ENCODE assay signal across 22 cellular contexts in genomic region chr12:25213338-25213737, GRCh38. TPM values are rescaled to one million over a fixed set of nuclear protein-coding genes. Genes with fewer than 3 reads are reported as not detected.
A peak's percentile ranks its signal among the peaks of the same experiment; 100 is the strongest.
DNase-seq lines count a peak whose midpoint lies in the region; ATAC-seq, FAIRE-seq and TF ChIP-seq lines count a peak whose summit lies in the region.
"Had no signal": no experiment of that assay in that cellular context is flagged by ENCODE, and none has a peak within 500 bp of the region (broad histone marks: within the 10 kb centered on the region; RNA-seq: fewer than 3 reads in every experiment).

No MANE protein-coding gene starts in this region.

- TF ChIP-seq CTCF in A549 (IDR thresholded peaks at IDR 0.05) (no peak), coronary artery (IDR thresholded peaks at IDR 0.05) (no peak)

- no peak overlapping the region for H3K27ac ChIP-seq in A549
- H3K27ac ChIP-seq in coronary artery: no peak overlapping the region
- H3K27ac ChIP-seq: GM23248 had no signal

- no peak for TF ChIP-seq RAD21 in A549 (conservative IDR thresholded peaks at IDR 0.05 in 1 of 2, IDR thresholded peaks at IDR 0.05 in 1 of 2)

- no peak for FAIRE-seq in A549 (lab: Jason Lieb, UNC)
- peak; percentile 8 for FAIRE-seq in endometrium (lab: Jason Lieb, UNC)
- FAIRE-seq: D721Med, GM12878, GM19239, H1 had no signal

- H3K9me3 Mint-ChIP-seq in stimulated activated memory B cell treated with anti-CD40 and anti-IgM and Interleukin-4, amounts not matched to agents 10 μg/mL and 1 μg/mL and 100 μg/mL, for 72 hours: no peaks in the 10 kb centered on the region
- H3K9me3 Mint-ChIP-seq: CD4-positive, alpha-beta memory T cell had no signal

- peaks cover 6% of the 10 kb centered on the region for H3K4me1 ChIP-seq in A549

- TF ChIP-seq EP300 in A549 (IDR thresholded peaks at IDR 0.05): no peak

- POLR2A ChIA-PET in A549 (lab: Yijun Ruan, JAX): interaction anchor here (1.5 kb wide), 1 partner anchor 174 kb away, joined by 4 read pairs; no protein-coding TSS in a partner anchor

- H3K9me3 ChIP-seq in A549: no peaks in the 10 kb centered on the region
- H3K9me3 ChIP-seq in T-helper 17 cell (ENCODE audit: control insufficient read depth, low read length, poor library complexity, severe bottlenecking): no peaks in the 10 kb centered on the region

- H3K4me2 ChIP-seq in A549: no peak overlapping the region

- no peak overlapping the region for H3K4me3 Mint-ChIP-seq in T-helper 17 cell
- H3K4me3 Mint-ChIP-seq in stimulated activated memory B cell treated with anti-CD40 and anti-IgM and Interleukin-4, amounts not matched to agents 10 μg/mL and 1 μg/mL and 100 μg/mL, for 72 hours: no peak overlapping the region
- H3K4me3 Mint-ChIP-seq: CD4-positive, alpha-beta memory T cell had no signal

- peak overlapping the region; percentile 69 for H3K27ac Mint-ChIP-seq in T-helper 17 cell
- H3K27ac Mint-ChIP-seq in stimulated activated memory B cell treated with anti-CD40 and anti-IgM and Interleukin-4, amounts not matched to agents 10 μg/mL and 1 μg/mL and 100 μg/mL, for 72 hours: peak overlapping the region; percentile 4

- CTCF ChIA-PET in A549 (lab: Yijun Ruan, JAX): no interaction called here

- H3K36me3 Mint-ChIP-seq in T-helper 17 cell (ENCODE audit: low read depth): no peaks in the 10 kb centered on the region
- H3K36me3 Mint-ChIP-seq in stimulated activated memory B cell treated with anti-CD40 and anti-IgM and Interleukin-4, amounts not matched to agents 10 μg/mL and 1 μg/mL and 100 μg/mL, for 72 hours: peaks cover 18% of the 10 kb centered on the region

- no peak for DNase-seq in A549 (ENCODE audit: low read depth in 1 of 2, low spot score in 1 of 2)
- DNase-seq in T-helper 17 cell: no peak
- no peak for DNase-seq in coronary artery (ENCODE audit: low spot score)
- no peak for DNase-seq in HuH-7.5 (ENCODE audit: low spot score)
- no peak for DNase-seq in SKM-1 treated with dmso at 0.1 percent for 144 hours (lab: John Stamatoyannopoulos, UW; ENCODE audit: unreplicated experiment)
- DNase-seq: 8988T; C1 segment of cervical spinal cord; CD4-positive, alpha-beta memory T cell; COR-L47; DMS 273 treated with DMSO at 0.1 percent for 48 hours; DMS79; EL; GDM1; GM23248; H7; HCEC 1CT had no signal

- no peak for TF ChIP-seq POLR2A in A549 (IDR thresholded peaks at IDR 0.05; ENCODE audit: low read length)

- ATAC-seq in A549 (no peak), T-helper 17 cell (no peak)
- ATAC-seq in stimulated activated memory B cell treated with anti-CD40 and anti-IgM and Interleukin-4, amounts not matched to agents 10 μg/mL and 1 μg/mL and 100 μg/mL, for 72 hours: no peak
- ATAC-seq: GM12878 had no signal

- no peak overlapping the region for H3K4me3 ChIP-seq in A549
- H3K4me3 ChIP-seq in coronary artery: no peak overlapping the region
- H3K4me3 ChIP-seq: GM12878, GM23248 had no signal

- peaks cover 7% of the 10 kb centered on the region for H3K4me1 Mint-ChIP-seq in T-helper 17 cell
- H3K4me1 Mint-ChIP-seq in stimulated activated memory B cell treated with anti-CD40 and anti-IgM and Interleukin-4, amounts not matched to agents 10 μg/mL and 1 μg/mL and 100 μg/mL, for 72 hours: peaks cover 5% of the 10 kb centered on the region

- no peaks in the 10 kb centered on the region for H3K27me3 Mint-ChIP-seq in T-helper 17 cell
- H3K27me3 Mint-ChIP-seq in stimulated activated memory B cell treated with anti-CD40 and anti-IgM and Interleukin-4, amounts not matched to agents 10 μg/mL and 1 μg/mL and 100 μg/mL, for 72 hours: no peaks in the 10 kb centered on the region
- H3K27me3 Mint-ChIP-seq: CD4-positive, alpha-beta memory T cell had no signal

- 98% methylated on average over 1 of the region's 1 CpG for WGBS in A549 (ENCODE audit: missing lambda C conversion rate)

TF ChIP-seq in A549, 52 proteins besides CTCF, POLR2A, EP300 and RAD21:
- TF ChIP-seq NFE2L2 (conservative IDR thresholded peaks at IDR 0.05; ENCODE audit: low read length): peak; percentile 84
- TF ChIP-seq HES2 (IDR thresholded peaks at IDR 0.05): no peak
- no peak for TF ChIP-seq ZSCAN20 (CRISPR knock-in tag; IDR thresholded peaks at IDR 0.05)
- no peak for TF ChIP-seq RCOR1 (IDR thresholded peaks at IDR 0.05; ENCODE audit: low read depth, low read length)
- TF ChIP-seq KDM5A (IDR thresholded peaks at IDR 0.05): no peak
- no peak for TF ChIP-seq CBX2 (IDR thresholded peaks at IDR 0.05; ENCODE audit: borderline replicate concordance, low read depth)
- no peak for TF ChIP-seq HOXA7 (CRISPR knock-in tag; IDR thresholded peaks at IDR 0.05)
- TF ChIP-seq CHD4 (IDR thresholded peaks at IDR 0.05; ENCODE audit: borderline replicate concordance): no peak
- TF ChIP-seq MAFK (IDR thresholded peaks at IDR 0.05; ENCODE audit: partially characterized antibody): peak; percentile 72
- no peak for TF ChIP-seq SREBF2 (IDR thresholded peaks at IDR 0.05)
- TF ChIP-seq HEYL (CRISPR knock-in tag; IDR thresholded peaks at IDR 0.05): no peak

RNA-seq across cellular contexts. Expression of gene ETFRF1, which starts 18.3 kb away (rescaled TPM):
- polyA plus RNA-seq in A549 (2011; rRNA removed): 19.3 and 23.6 TPM in 2 replicates
- polyA plus RNA-seq in A549 (2012; cell fraction: cytosol; rRNA removed): 4.3 and 4.9 TPM in 2 replicates
- polyA plus RNA-seq in A549 (2012; cell fraction: nucleus; rRNA removed): 1.2 and 2.4 TPM in 2 replicates
- 11.5 to 13.3 TPM (median 12.3 TPM) in 3 replicates for polyA plus RNA-seq in A549 (2017; fragmentation: RNase III; extraction: RNeasy Plus Mini Kit Qiagen cat#74134 plus additional on column Dnase treatment)
- polyA minus RNA-seq in A549 (2011; rRNA and poly(A)+ RNA removed): 4.6 and 6.1 TPM in 2 replicates
- 10 to 100 TPM; 23.2 to 28.5 TPM for total RNA-seq in T-helper 17 cell

RNA-seq across cellular contexts. Expression of gene DNAI7, which starts 18.4 kb away (rescaled TPM):
- polyA plus RNA-seq in A549 (2011; rRNA removed) (0.40 and 0.43 TPM in 2 replicates), A549 (2017; fragmentation: RNase III; extraction: RNeasy Plus Mini Kit Qiagen cat#74134 plus additional on column Dnase treatment) (0.29 to 0.66 TPM (median 0.36 TPM) in 3 replicates)
- 0.04 and 0.11 TPM in 2 replicates for polyA plus RNA-seq in A549 (2012; cell fraction: cytosol; rRNA removed)
- 0.01 TPM in 1 of 2 replicates, not detected in the other for polyA plus RNA-seq in A549 (2012; cell fraction: nucleus; rRNA removed)
- polyA minus RNA-seq in A549 (2011; rRNA and poly(A)+ RNA removed): 0.29 and 0.50 TPM in 2 replicates
- total RNA-seq in T-helper 17 cell: 1 to 10 TPM in 1 of 2 donors, under 1 TPM in 1; 0.72 to 1.1 TPM
- total RNA-seq: GM12878, GM23248 had no signal
- polyA plus RNA-seq: GM23248 had no signal

RNA-seq across cellular contexts. Expression of gene KRAS, which starts 37.4 kb away (rescaled TPM):
- 29.2 and 38.4 TPM in 2 replicates for polyA plus RNA-seq in A549 (2011; rRNA removed)
- 7.3 and 8.8 TPM in 2 replicates for polyA plus RNA-seq in A549 (2012; cell fraction: cytosol; rRNA removed)
- 3.2 and 6.5 TPM in 2 replicates for polyA plus RNA-seq in A549 (2012; cell fraction: nucleus; rRNA removed)
- polyA plus RNA-seq in A549 (2017; fragmentation: RNase III; extraction: RNeasy Plus Mini Kit Qiagen cat#74134 plus additional on column Dnase treatment): 16.4 to 17.4 TPM (median 16.5 TPM) in 3 replicates
- 11.8 and 13.9 TPM in 2 replicates for polyA minus RNA-seq in A549 (2011; rRNA and poly(A)+ RNA removed)
- total RNA-seq in T-helper 17 cell: 10 to 100 TPM; 26.4 to 32.3 TPM
